In the genomic region with DNA sequence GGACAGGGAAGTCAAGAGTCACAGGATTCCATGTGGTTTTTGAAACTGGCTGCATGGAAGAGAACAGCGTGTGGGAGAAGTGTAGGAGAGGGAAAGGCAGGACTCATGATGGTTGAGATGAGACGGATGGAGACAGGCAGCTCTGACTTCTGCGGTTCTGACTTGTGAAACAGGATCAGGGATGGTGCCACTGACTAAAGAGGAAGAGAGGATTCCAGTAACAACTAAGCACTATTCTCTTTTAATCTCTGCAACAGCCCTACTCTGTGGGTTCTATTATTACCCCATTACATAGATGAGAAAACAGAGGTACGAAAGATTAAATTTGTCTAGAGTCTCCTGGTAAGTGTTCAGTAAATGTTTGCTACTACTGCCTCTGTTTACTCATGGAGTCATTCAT, we compare ENCODE assay signal across 10 cellular contexts.
DNase-seq lines count a peak whose midpoint lies in the region; ATAC-seq and TF ChIP-seq lines count a peak whose summit lies in the region.
"Had no signal": no experiment of that assay in that cellular context is flagged by ENCODE, and none has a peak within 500 bp of the region (broad histone marks: within the 10 kb centered on the region; RNA-seq: fewer than 3 reads in every experiment).

No MANE protein-coding gene starts in this region.

- peak overlapping the region; percentile 1 for H3K4me3 Mint-ChIP-seq in natural killer cell treated with Interleukin-12 subunit alpha and Interleukin-12 subunit beta and Interleukin-15 and Interleukin-18, amount 100 ng/mL, for 72 hours
- no peak overlapping the region for H3K4me3 Mint-ChIP-seq in natural killer cell
- H3K4me3 Mint-ChIP-seq in activated T-cell treated with anti-CD3 and anti-CD28 coated beads, Interleukin-2, amount 50 U/mL, for 72 hours: peak overlapping the region in 1 of 2 donors; percentile 13

- TF ChIP-seq CTCF in natural killer cell (IDR thresholded peaks at IDR 0.05): no peak

- no peaks in the 10 kb centered on the region for H3K9me3 Mint-ChIP-seq in natural killer cell treated with Interleukin-12 subunit alpha and Interleukin-12 subunit beta and Interleukin-15 and Interleukin-18, amount 100 ng/mL, for 72 hours
- no peaks in the 10 kb centered on the region for H3K9me3 Mint-ChIP-seq in natural killer cell
- H3K9me3 Mint-ChIP-seq in activated T-cell treated with anti-CD3 and anti-CD28 coated beads, Interleukin-2, amount 50 U/mL, for 72 hours: peaks cover 0 to 3% of the 10 kb centered on the region in 2 donors

- ATAC-seq in natural killer cell treated with Interleukin-12 subunit alpha and Interleukin-12 subunit beta and Interleukin-15 and Interleukin-18, amount 100 ng/mL, for 72 hours: no peak
- ATAC-seq in natural killer cell: no peak
- peak; percentile 30 for ATAC-seq in HG03108 (IDR thresholded peaks at IDR 0.05; ENCODE audit: unreplicated experiment)
- ATAC-seq in left ventricle myocardium superior: peak; percentile 3
- no peak for ATAC-seq in activated T-cell treated with anti-CD3 and anti-CD28 coated beads, Interleukin-2, amount 50 U/mL, for 72 hours (replicated peaks in 1 of 2)

- peaks cover 0 to 6% of the 10 kb centered on the region in 2 donors for H3K27me3 Mint-ChIP-seq in natural killer cell treated with Interleukin-12 subunit alpha and Interleukin-12 subunit beta and Interleukin-15 and Interleukin-18, amount 100 ng/mL, for 72 hours
- H3K27me3 Mint-ChIP-seq in natural killer cell (ENCODE audit: low read depth in 2 of 2): no peaks in the 10 kb centered on the region
- peaks cover 33% of the 10 kb centered on the region for H3K27me3 Mint-ChIP-seq in activated T-cell treated with anti-CD3 and anti-CD28 coated beads, Interleukin-2, amount 50 U/mL, for 72 hours (ENCODE audit: low read depth)
- H3K27me3 Mint-ChIP-seq: progenitor cell of endocrine pancreas had no signal

- H3K36me3 Mint-ChIP-seq in natural killer cell treated with Interleukin-12 subunit alpha and Interleukin-12 subunit beta and Interleukin-15 and Interleukin-18, amount 100 ng/mL, for 72 hours: no peaks in the 10 kb centered on the region
- H3K36me3 Mint-ChIP-seq in natural killer cell: no peaks in the 10 kb centered on the region
- peaks cover 0 to 2% of the 10 kb centered on the region in 2 donors for H3K36me3 Mint-ChIP-seq in activated T-cell treated with anti-CD3 and anti-CD28 coated beads, Interleukin-2, amount 50 U/mL, for 72 hours (ENCODE audit: insufficient read depth in 2 of 2)

- H3K4me1 Mint-ChIP-seq in natural killer cell treated with Interleukin-12 subunit alpha and Interleukin-12 subunit beta and Interleukin-15 and Interleukin-18, amount 100 ng/mL, for 72 hours (ENCODE audit: low read depth in 2 of 2): peaks cover 11 to 15% of the 10 kb centered on the region in 2 donors
- peaks cover 14 to 26% of the 10 kb centered on the region in 2 donors for H3K4me1 Mint-ChIP-seq in natural killer cell
- H3K4me1 Mint-ChIP-seq in activated T-cell treated with anti-CD3 and anti-CD28 coated beads, Interleukin-2, amount 50 U/mL, for 72 hours (ENCODE audit: low read depth): peaks cover 24% of the 10 kb centered on the region

- peak overlapping the region in 1 of 2 donors; percentile 15 for H3K27ac Mint-ChIP-seq in natural killer cell treated with Interleukin-12 subunit alpha and Interleukin-12 subunit beta and Interleukin-15 and Interleukin-18, amount 100 ng/mL, for 72 hours
- peak overlapping the region in 1 of 2 donors; percentile 60 for H3K27ac Mint-ChIP-seq in natural killer cell
- H3K27ac Mint-ChIP-seq in activated T-cell treated with anti-CD3 and anti-CD28 coated beads, Interleukin-2, amount 50 U/mL, for 72 hours: no peak overlapping the region

- intact Hi-C loops in natural killer cell (cut with micrococcal nuclease): no loop called here
- intact Hi-C loops in left ventricle myocardium superior (cut with micrococcal nuclease): no loop called here

- no peak for DNase-seq in natural killer cell treated with Interleukin-12 subunit alpha and Interleukin-12 subunit beta and Interleukin-15 and Interleukin-18, amount 100 ng/mL, for 72 hours (ENCODE audit: low spot score)
- DNase-seq in natural killer cell (no peak), left ventricle myocardium superior (no peak), OCI-M2 (lab: John Stamatoyannopoulos, UW; ENCODE audit: unreplicated experiment) (no peak), AG08396 (ENCODE audit: low spot score) (no peak), hypothalamus (lab: John Stamatoyannopoulos, UW) (no peak)
- DNase-seq in activated T-cell treated with anti-CD3 and anti-CD28 coated beads, Interleukin-2, amount 50 U/mL, for 72 hours: no peak
- DNase-seq: Peyer's patch had no signal

Comparison
In these comparisons a context has a peak if more than half of its experiments do, and no peak if none do; other contexts are left out.
1. ATAC-seq: peak in HG03108 (single experiment) and left ventricle myocardium superior (single experiment); none in natural killer cell treated with Interleukin-12 subunit alpha and Interleukin-12 subunit beta and Interleukin-15 and Interleukin-18, amount 100 ng/mL, for 72 hours (0 of 2), natural killer cell (0 of 3) and activated T-cell treated with anti-CD3 and anti-CD28 coated beads, Interleukin-2, amount 50 U/mL, for 72 hours (0 of 2).